ENCODE assay signal across 9 cellular contexts in the genomic region with DNA sequence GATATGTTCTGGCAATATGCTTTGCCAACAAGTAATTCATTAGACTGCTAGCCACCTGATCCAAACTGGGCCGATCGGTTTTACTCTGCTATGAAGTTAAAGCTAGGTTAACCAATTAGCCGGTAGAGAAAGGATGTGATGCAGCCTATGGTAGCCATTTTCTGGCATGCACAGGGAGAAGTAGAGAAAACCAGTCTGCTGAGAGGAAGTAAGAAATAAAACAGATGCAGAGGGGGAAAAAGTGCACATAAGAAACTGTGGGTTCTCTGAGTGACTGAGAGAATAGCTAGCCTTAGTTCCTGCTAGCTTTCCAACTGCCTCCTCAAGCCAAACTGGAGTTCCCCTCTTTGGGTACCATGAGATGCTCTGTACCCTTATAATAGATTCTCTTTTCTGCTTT. TPM values are rescaled to one million over a fixed set of nuclear protein-coding genes. Genes with fewer than 3 reads are reported as not detected.
DNase-seq lines count a peak whose midpoint lies in the region; ATAC-seq, FAIRE-seq and TF ChIP-seq lines count a peak whose summit lies in the region.
"Had no signal": no experiment of that assay in that cellular context is flagged by ENCODE, and none has a peak within 500 bp of the region (broad histone marks: within the 10 kb centered on the region; RNA-seq: fewer than 3 reads in every experiment).

No MANE protein-coding gene starts in this region.

- H3K36me3 ChIP-seq in KOPT-K1 (ENCODE audit: insufficient read depth, low read length) (no peaks in the 10 kb centered on the region), vagina (no peaks in the 10 kb centered on the region)

- ATAC-seq in GM21528 (IDR thresholded peaks at IDR 0.05; ENCODE audit: low FRiP score, unreplicated experiment) (peak; percentile 78), left lobe of liver (peak; percentile 25), HG03439 (IDR thresholded peaks at IDR 0.05; ENCODE audit: unreplicated experiment) (no peak)

- peak; percentile 89 for FAIRE-seq in GM18507 (lab: Jason Lieb, UNC)

- no peak overlapping the region for H3K4me3 ChIP-seq in vagina

- no peak for TF ChIP-seq CTCF in vagina (IDR thresholded peaks at IDR 0.05)

- H3K9me3 ChIP-seq in KOPT-K1 (ENCODE audit: insufficient read depth, low read length, poor library complexity, severe bottlenecking) (no peaks in the 10 kb centered on the region), vagina (no peaks in the 10 kb centered on the region)

- peak overlapping the region; percentile 45 for H3K27ac ChIP-seq in KOPT-K1 (ENCODE audit: low read depth, low read length, poor library complexity, severe bottlenecking)
- H3K27ac ChIP-seq in substantia nigra (ENCODE audit: low read depth, low read length, poor library complexity, severe bottlenecking) = no peak overlapping the region
- H3K27ac ChIP-seq in vagina = no peak overlapping the region

- TF ChIP-seq POLR2A in vagina (IDR thresholded peaks at IDR 0.05) = no peak

- no peaks in the 10 kb centered on the region for H3K27me3 ChIP-seq in vagina

- DNase-seq in GM18507 (ENCODE audit: extremely low spot score, insufficient read length, low read depth) (peak; percentile 18), left lobe of liver (ENCODE audit: low spot score) (no peak), substantia nigra (lab: John Stamatoyannopoulos, UW) (no peak), vagina (ENCODE audit: extremely low spot score in 2 of 2) (no peak), SW 1271 (lab: John Stamatoyannopoulos, UW) (no peak)
- DNase-seq: foreskin fibroblast had no signal

- intact Hi-C loops in vagina (cut with DNase I) = no loop called here

- peaks cover 65% of the 10 kb centered on the region for H3K4me1 ChIP-seq in vagina

RNA-seq across cellular contexts. Expression of a gene that starts 52.8 kb away (rescaled TPM):
- total RNA-seq in left lobe of liver (10.9 TPM), vagina (35.6 TPM)

RNA-seq across cellular contexts. Expression of a gene that starts 53.1 kb away (rescaled TPM):
- total RNA-seq in left lobe of liver = 8.6 TPM
- 13.0 TPM for total RNA-seq in vagina
